ENCODE assay signal across 10 cellular contexts in genomic region chr6:152267967-152268845, GRCh38.
DNase-seq lines count a peak whose midpoint lies in the region; ATAC-seq and TF ChIP-seq lines count a peak whose summit lies in the region.
"Had no signal": no experiment of that assay in that cellular context is flagged by ENCODE, and none has a peak within 500 bp of the region (broad histone marks: within the 10 kb centered on the region; RNA-seq: fewer than 3 reads in every experiment).

No MANE protein-coding gene starts in this region.

- no peaks in the 10 kb centered on the region for H3K79me1 ChIP-seq in H9 (ENCODE audit: insufficient read depth, low read depth, low read length, poor library complexity, severe bottlenecking)

- no peak overlapping the region for H2BK12ac ChIP-seq in H9 (ENCODE audit: insufficient read length, low read depth, low read length)

- no peak overlapping the region for H2BK15ac ChIP-seq in H9 (ENCODE audit: low read depth, low read length)

- no peaks in the 10 kb centered on the region for H3K23me2 ChIP-seq in H9 (ENCODE audit: insufficient read length, low read depth, low read length, poor library complexity, severe bottlenecking)

- H2BK5ac ChIP-seq in H9 (ENCODE audit: insufficient read length, low read length), result no peak overlapping the region

- peaks cover 2 to 7% (median 4%) of the 10 kb centered on the region in 3 experiments; a peak in 4 of 7 replicates for H3K36me3 Mint-ChIP-seq in H9 (ENCODE audit: insufficient read depth in 1 of 3, low read depth in 3 of 3)

- no peak overlapping the region for H2BK20ac ChIP-seq in H9 (ENCODE audit: low read depth, low read length, poor library complexity, severe bottlenecking)

- no peak overlapping the region for H3K4me3 Mint-ChIP-seq in H9
- H3K4me3 Mint-ChIP-seq: naive B cell had no signal

- H3K9me3 ChIP-seq in H9 (ENCODE audit: control insufficient read depth, low read depth, low read length) (peaks cover 7% of the 10 kb centered on the region), sigmoid colon (no peaks in the 10 kb centered on the region), aorta (ENCODE audit: control insufficient read depth, low read length) (no peaks in the 10 kb centered on the region)

- no peak overlapping the region for H3K23ac ChIP-seq in H9 (ENCODE audit: insufficient read length, low read depth, low read length)

- no peaks in the 10 kb centered on the region for H3K79me2 ChIP-seq in H9 (ENCODE audit: insufficient read depth, low read length)

- TF ChIP-seq EP300 in sigmoid colon (IDR thresholded peaks at IDR 0.05), result no peak

- H3K36me3 ChIP-seq in sigmoid colon (peaks cover 0 to 29% (median 3%) of the 10 kb centered on the region in 4 donors), aorta (ENCODE audit: control insufficient read depth in 1 of 2, insufficient read depth in 2 of 2, low read length in 1 of 2) (peaks cover 0 to 4% of the 10 kb centered on the region in 2 donors)

- no peak overlapping the region for H3K4me2 ChIP-seq in H9 (ENCODE audit: insufficient read depth, insufficient read length, low read length)

- no peak overlapping the region for H4K91ac ChIP-seq in H9 (ENCODE audit: insufficient read length, low read depth, low read length)

- TF ChIP-seq POLR2A in sigmoid colon (IDR thresholded peaks at IDR 0.05), result no peak

- no peak overlapping the region for H4K5ac ChIP-seq in H9 (ENCODE audit: insufficient read length, low read depth, low read length)

- no CpG with 5 or more reads among the region's 9 CpGs for WGBS in H9 (ENCODE audit: extremely low coverage, insufficient read length, low lambda C conversion rate)
- WGBS in sigmoid colon, 2 donors, result 16 to 59% methylated on average over 9 of the region's 9 CpGs
- 61 to 72% methylated on average over 9 of the region's 9 CpGs for whole genome bisulfite sequencing in aorta, 2 donors

- H3K18ac ChIP-seq in H9 (ENCODE audit: insufficient read length, low read depth, low read length), result no peak overlapping the region

- no peak overlapping the region for H2AFZ ChIP-seq in H9 (ENCODE audit: low read length)

- no peaks in the 10 kb centered on the region for H3K27me3 Mint-ChIP-seq in H9 (ENCODE audit: low read depth)
- H3K27me3 Mint-ChIP-seq: naive B cell had no signal

- intact Hi-C loops in sigmoid colon (cut with DNase I), result no loop called here
- intact Hi-C loops in aorta (cut with DNase I), result loop anchor here in 1 of 2 donors (5.0 to 10.0 kb wide), 2 partner anchors 113 to 501 kb away; no protein-coding TSS in a partner anchor

- no peak overlapping the region for H3K9ac ChIP-seq in H9 (ENCODE audit: extremely low read depth, insufficient read length, low read length)

- no peak overlapping the region for H3K4me3 ChIP-seq in sigmoid colon
- H3K4me3 ChIP-seq in aorta (ENCODE audit: low read length in 2 of 2), result no peak overlapping the region
- H3K4me3 ChIP-seq: SK-N-MC had no signal

- H3K27me3 ChIP-seq in H9 (ENCODE audit: insufficient read depth, low read length), result no peaks in the 10 kb centered on the region
- H3K27me3 ChIP-seq in sigmoid colon, result no peaks in the 10 kb centered on the region
- H3K27me3 ChIP-seq in aorta (ENCODE audit: control insufficient read depth in 1 of 2, insufficient read depth in 2 of 2, low read length in 1 of 2), result no peaks in the 10 kb centered on the region

- no peaks in the 10 kb centered on the region for H4K20me1 ChIP-seq in H9 (ENCODE audit: control insufficient read depth, insufficient read depth, insufficient read length)

- no peak for ATAC-seq in aorta (ENCODE audit: low FRiP score)

- H4K8ac ChIP-seq in H9 (replicated peaks; ENCODE audit: insufficient read length, low read depth, low read length), result no peak overlapping the region

- H3K14ac ChIP-seq in H9 (ENCODE audit: insufficient read depth, low read length), result no peak overlapping the region

- peaks cover 12 to 13% of the 10 kb centered on the region in 2 experiments; a peak in 4 of 5 replicates for H3K9me3 Mint-ChIP-seq in H9

- no peaks in the 10 kb centered on the region; the same call in 1 of the 2 replicates for H3K4me1 ChIP-seq in H9 (ENCODE audit: insufficient read depth, low read length)
- H3K4me1 ChIP-seq in sigmoid colon, result peaks cover 0 to 66% (median 54%) of the 10 kb centered on the region in 4 donors
- H3K4me1 ChIP-seq in aorta (ENCODE audit: control insufficient read depth in 1 of 2, insufficient read depth in 2 of 2, low read length in 2 of 2), result peaks cover 5 to 8% of the 10 kb centered on the region in 2 donors

- H3K27ac ChIP-seq in H9 (ENCODE audit: insufficient read length, low read depth, low read length), result no peak overlapping the region
- H3K27ac ChIP-seq in sigmoid colon, result peak overlapping the region; percentile 36 to 78 (median 42)
- H3K27ac ChIP-seq in aorta (ENCODE audit: low read depth in 1 of 2, low read length in 2 of 2), result no peak overlapping the region
- H3K27ac ChIP-seq: SK-N-MC had no signal

- peak; percentile 77 for TF ChIP-seq CTCF in H9 (conservative IDR thresholded peaks at IDR 0.05)
- peak in 2 of 4 experiments; percentile 27 to 51 for TF ChIP-seq CTCF in sigmoid colon (IDR thresholded peaks at IDR 0.05)

- no peak overlapping the region for H2AK5ac ChIP-seq in H9 (ENCODE audit: insufficient read length, low read length)

- H3K4me1 Mint-ChIP-seq in H9, result peaks cover 14 to 24% of the 10 kb centered on the region in 2 experiments
- H3K4me1 Mint-ChIP-seq: naive B cell had no signal

- DNase-seq in COLO668 (lab: John Stamatoyannopoulos, UW; ENCODE audit: unreplicated experiment), result peak; percentile 7
- no peak for DNase-seq in H9
- DNase-seq in RPMI8226, result peak; percentile 31
- peak; percentile 13 for DNase-seq in fibroblast of gingiva (ENCODE audit: low read depth)
- DNase-seq in sigmoid colon, result no peak
- no peak for DNase-seq in GDM1 (lab: John Stamatoyannopoulos, UW)
- DNase-seq in NK-92 (lab: John Stamatoyannopoulos, UW; ENCODE audit: unreplicated experiment), result no peak
- DNase-seq in aorta, result no peak
- DNase-seq: naive B cell had no signal

- H3K56ac ChIP-seq in H9 (ENCODE audit: insufficient read length, low read depth, low read length), result no peak overlapping the region

- H3K27ac Mint-ChIP-seq in H9, result no peak overlapping the region

- no peak overlapping the region for H3T11ph ChIP-seq in H9 (ENCODE audit: low read length)

- H2BK120ac ChIP-seq in H9 (ENCODE audit: low read depth, low read length, poor library complexity, severe bottlenecking), result no peak overlapping the region

- no peak overlapping the region for H3K4ac ChIP-seq in H9 (ENCODE audit: low read depth, low read length)

Comparison
In these comparisons a context has a peak if more than half of its experiments do, and no peak if none do; other contexts are left out.
1. DNase-seq: peak in COLO668 (single experiment), RPMI8226 (single experiment) and fibroblast of gingiva (single experiment); none in H9 (single experiment), sigmoid colon (single experiment), GDM1 (single experiment), NK-92 (single experiment) and aorta (0 of 2).
2. H3K27ac ChIP-seq: peak in sigmoid colon (4 of 4); none in H9 (single experiment) and aorta (0 of 2).